Comparison of ENCODE assay signal across 1 cellular context in the genomic region with DNA sequence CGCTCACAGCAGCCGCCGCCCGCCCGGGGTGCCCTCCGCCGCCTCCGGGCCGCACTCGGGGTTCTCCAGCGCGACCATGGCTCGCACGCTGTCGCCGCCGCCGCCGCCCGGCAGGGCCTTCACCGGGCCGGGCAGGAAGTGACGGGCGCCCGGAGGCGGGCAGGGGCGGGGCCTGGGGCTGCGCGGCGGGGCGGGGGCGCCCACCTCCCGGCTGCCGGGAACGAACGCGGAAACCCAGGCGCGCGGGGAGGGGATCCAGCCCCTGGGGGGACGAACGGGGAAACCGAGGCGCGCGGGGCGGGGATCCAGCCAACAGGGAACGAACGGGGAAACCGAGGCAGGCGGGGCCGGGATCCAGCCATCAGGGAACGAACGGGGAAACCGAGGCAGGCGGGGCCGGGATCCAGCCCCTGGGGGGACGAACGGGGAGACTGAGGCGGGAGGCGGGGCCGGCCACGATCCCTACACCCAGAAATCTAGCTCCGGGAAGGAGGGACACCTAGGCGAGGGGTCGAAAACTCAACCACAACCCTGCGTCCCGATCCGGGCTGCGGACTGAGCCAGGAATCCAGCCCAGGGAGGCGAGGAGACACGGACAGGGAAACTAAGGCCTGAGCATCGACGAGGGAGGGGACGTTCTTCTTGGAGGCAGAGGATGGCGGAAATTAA.
TF ChIP-seq lines count a peak whose summit lies in the region.

A gene (minus strand): TSS at position 140 of the 669 bp plus-strand sequence. CDS start 62 bp downstream, at position 78.

TF ChIP-seq in HepG2, 621 proteins besides CTCF, POLR2A, EP300 and RAD21 (continued from another document and continues in another):
- TF ChIP-seq, protein P1, sequence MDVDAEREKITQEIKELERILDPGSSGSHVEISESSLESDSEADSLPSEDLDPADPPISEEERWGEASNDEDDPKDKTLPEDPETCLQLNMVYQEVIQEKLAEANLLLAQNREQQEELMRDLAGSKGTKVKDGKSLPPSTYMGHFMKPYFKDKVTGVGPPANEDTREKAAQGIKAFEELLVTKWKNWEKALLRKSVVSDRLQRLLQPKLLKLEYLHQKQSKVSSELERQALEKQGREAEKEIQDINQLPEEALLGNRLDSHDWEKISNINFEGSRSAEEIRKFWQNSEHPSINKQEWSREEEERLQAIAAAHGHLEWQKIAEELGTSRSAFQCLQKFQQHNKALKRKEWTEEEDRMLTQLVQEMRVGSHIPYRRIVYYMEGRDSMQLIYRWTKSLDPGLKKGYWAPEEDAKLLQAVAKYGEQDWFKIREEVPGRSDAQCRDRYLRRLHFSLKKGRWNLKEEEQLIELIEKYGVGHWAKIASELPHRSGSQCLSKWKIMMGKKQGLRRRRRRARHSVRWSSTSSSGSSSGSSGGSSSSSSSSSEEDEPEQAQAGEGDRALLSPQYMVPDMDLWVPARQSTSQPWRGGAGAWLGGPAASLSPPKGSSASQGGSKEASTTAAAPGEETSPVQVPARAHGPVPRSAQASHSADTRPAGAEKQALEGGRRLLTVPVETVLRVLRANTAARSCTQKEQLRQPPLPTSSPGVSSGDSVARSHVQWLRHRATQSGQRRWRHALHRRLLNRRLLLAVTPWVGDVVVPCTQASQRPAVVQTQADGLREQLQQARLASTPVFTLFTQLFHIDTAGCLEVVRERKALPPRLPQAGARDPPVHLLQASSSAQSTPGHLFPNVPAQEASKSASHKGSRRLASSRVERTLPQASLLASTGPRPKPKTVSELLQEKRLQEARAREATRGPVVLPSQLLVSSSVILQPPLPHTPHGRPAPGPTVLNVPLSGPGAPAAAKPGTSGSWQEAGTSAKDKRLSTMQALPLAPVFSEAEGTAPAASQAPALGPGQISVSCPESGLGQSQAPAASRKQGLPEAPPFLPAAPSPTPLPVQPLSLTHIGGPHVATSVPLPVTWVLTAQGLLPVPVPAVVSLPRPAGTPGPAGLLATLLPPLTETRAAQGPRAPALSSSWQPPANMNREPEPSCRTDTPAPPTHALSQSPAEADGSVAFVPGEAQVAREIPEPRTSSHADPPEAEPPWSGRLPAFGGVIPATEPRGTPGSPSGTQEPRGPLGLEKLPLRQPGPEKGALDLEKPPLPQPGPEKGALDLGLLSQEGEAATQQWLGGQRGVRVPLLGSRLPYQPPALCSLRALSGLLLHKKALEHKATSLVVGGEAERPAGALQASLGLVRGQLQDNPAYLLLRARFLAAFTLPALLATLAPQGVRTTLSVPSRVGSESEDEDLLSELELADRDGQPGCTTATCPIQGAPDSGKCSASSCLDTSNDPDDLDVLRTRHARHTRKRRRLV (CRISPR knock-in tag; IDR thresholded peaks at IDR 0.05): peak; percentile 34; the same call in 1 of the 2 replicates
- TF ChIP-seq ZFP36L2 (CRISPR knock-in tag; IDR thresholded peaks at IDR 0.05) (no peak), ZSCAN25 (CRISPR knock-in tag; IDR thresholded peaks at IDR 0.05) (0 out of 2 replicates have a peak, but pooled peaks have one; percentile 48), ZNF335 (CRISPR knock-in tag; IDR thresholded peaks at IDR 0.05) (no peak), MLLT10 (CRISPR knock-in tag; IDR thresholded peaks at IDR 0.05) (no peak), ZNF766 (CRISPR knock-in tag; IDR thresholded peaks at IDR 0.05; ENCODE audit: borderline replicate concordance) (no peak), ZNF605 (CRISPR knock-in tag; IDR thresholded peaks at IDR 0.05) (no peak), NFRKB (IDR thresholded peaks at IDR 0.05) (no peak), ZNF354B (CRISPR knock-in tag; IDR thresholded peaks at IDR 0.05) (no peak), PHF8 (CRISPR knock-in tag; IDR thresholded peaks at IDR 0.05) (peak; percentile 54), PRMT3 (CRISPR knock-in tag; IDR thresholded peaks at IDR 0.05; ENCODE audit: borderline replicate concordance, low read depth) (no peak), TGIF2 (CRISPR knock-in tag; IDR thresholded peaks at IDR 0.05) (no peak), ZNF30 (CRISPR knock-in tag; IDR thresholded peaks at IDR 0.05) (no peak), MTF2 (CRISPR knock-in tag; IDR thresholded peaks at IDR 0.05; ENCODE audit: borderline replicate concordance) (no peak), TSC22D2 (CRISPR knock-in tag; IDR thresholded peaks at IDR 0.05; ENCODE audit: borderline replicate concordance) (no peak), ATF7-NPFF (CRISPR knock-in tag; IDR thresholded peaks at IDR 0.05; ENCODE audit: low read depth) (0 out of 2 replicates have a peak, but pooled peaks have one; percentile 30), MAFG (CRISPR knock-in tag; IDR thresholded peaks at IDR 0.05) (no peak), NR1H2 (CRISPR knock-in tag; IDR thresholded peaks at IDR 0.05; ENCODE audit: borderline replicate concordance, low read depth) (no peak), ZEB1 (IDR thresholded peaks at IDR 0.05; ENCODE audit: insufficient replicate concordance, low read depth) (no peak), TOE1 (CRISPR knock-in tag; IDR thresholded peaks at IDR 0.05) (no peak), KLF6 (CRISPR knock-in tag; IDR thresholded peaks at IDR 0.05) (no peak), NAIF1 (CRISPR knock-in tag; IDR thresholded peaks at IDR 0.05; ENCODE audit: borderline replicate concordance) (no peak), ZNF563 (CRISPR knock-in tag; IDR thresholded peaks at IDR 0.05) (0 out of 2 replicates have a peak, but pooled peaks have one; percentile 47), HOXA7 (CRISPR knock-in tag; IDR thresholded peaks at IDR 0.05) (no peak), ZNF530 (CRISPR knock-in tag; IDR thresholded peaks at IDR 0.05; ENCODE audit: low read depth) (no peak), MTF1 (CRISPR knock-in tag; IDR thresholded peaks at IDR 0.05) (no peak), CC2D1A (CRISPR knock-in tag; IDR thresholded peaks at IDR 0.05) (no peak), ZBTB21 (CRISPR knock-in tag; IDR thresholded peaks at IDR 0.05) (no peak), YEATS4 (CRISPR knock-in tag; IDR thresholded peaks at IDR 0.05; ENCODE audit: borderline replicate concordance) (peak; percentile 58), ZFY (CRISPR knock-in tag; IDR thresholded peaks at IDR 0.05) (peak; percentile 74)
- TF ChIP-seq, protein P2, sequence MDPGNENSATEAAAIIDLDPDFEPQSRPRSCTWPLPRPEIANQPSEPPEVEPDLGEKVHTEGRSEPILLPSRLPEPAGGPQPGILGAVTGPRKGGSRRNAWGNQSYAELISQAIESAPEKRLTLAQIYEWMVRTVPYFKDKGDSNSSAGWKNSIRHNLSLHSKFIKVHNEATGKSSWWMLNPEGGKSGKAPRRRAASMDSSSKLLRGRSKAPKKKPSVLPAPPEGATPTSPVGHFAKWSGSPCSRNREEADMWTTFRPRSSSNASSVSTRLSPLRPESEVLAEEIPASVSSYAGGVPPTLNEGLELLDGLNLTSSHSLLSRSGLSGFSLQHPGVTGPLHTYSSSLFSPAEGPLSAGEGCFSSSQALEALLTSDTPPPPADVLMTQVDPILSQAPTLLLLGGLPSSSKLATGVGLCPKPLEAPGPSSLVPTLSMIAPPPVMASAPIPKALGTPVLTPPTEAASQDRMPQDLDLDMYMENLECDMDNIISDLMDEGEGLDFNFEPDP (CRISPR knock-in tag; conservative IDR thresholded peaks at IDR 0.05): no peak
- TF ChIP-seq, protein P3, sequence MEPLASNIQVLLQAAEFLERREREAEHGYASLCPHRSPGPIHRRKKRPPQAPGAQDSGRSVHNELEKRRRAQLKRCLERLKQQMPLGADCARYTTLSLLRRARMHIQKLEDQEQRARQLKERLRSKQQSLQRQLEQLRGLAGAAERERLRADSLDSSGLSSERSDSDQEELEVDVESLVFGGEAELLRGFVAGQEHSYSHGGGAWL (CRISPR knock-in tag; IDR thresholded peaks at IDR 0.05): peak; percentile 65
- TF ChIP-seq, protein P4, sequence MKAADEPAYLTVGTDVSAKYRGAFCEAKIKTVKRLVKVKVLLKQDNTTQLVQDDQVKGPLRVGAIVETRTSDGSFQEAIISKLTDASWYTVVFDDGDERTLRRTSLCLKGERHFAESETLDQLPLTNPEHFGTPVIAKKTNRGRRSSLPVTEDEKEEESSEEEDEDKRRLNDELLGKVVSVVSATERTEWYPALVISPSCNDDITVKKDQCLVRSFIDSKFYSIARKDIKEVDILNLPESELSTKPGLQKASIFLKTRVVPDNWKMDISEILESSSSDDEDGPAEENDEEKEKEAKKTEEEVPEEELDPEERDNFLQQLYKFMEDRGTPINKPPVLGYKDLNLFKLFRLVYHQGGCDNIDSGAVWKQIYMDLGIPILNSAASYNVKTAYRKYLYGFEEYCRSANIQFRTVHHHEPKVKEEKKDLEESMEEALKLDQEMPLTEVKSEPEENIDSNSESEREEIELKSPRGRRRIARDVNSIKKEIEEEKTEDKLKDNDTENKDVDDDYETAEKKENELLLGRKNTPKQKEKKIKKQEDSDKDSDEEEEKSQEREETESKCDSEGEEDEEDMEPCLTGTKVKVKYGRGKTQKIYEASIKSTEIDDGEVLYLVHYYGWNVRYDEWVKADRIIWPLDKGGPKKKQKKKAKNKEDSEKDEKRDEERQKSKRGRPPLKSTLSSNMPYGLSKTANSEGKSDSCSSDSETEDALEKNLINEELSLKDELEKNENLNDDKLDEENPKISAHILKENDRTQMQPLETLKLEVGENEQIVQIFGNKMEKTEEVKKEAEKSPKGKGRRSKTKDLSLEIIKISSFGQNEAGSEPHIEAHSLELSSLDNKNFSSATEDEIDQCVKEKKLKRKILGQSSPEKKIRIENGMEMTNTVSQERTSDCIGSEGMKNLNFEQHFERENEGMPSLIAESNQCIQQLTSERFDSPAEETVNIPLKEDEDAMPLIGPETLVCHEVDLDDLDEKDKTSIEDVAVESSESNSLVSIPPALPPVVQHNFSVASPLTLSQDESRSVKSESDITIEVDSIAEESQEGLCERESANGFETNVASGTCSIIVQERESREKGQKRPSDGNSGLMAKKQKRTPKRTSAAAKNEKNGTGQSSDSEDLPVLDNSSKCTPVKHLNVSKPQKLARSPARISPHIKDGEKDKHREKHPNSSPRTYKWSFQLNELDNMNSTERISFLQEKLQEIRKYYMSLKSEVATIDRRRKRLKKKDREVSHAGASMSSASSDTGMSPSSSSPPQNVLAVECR (CRISPR knock-in tag; IDR thresholded peaks at IDR 0.05; ENCODE audit: borderline replicate concordance): peak; percentile 51; the same call in 1 of the 2 replicates
- TF ChIP-seq, protein P5, sequence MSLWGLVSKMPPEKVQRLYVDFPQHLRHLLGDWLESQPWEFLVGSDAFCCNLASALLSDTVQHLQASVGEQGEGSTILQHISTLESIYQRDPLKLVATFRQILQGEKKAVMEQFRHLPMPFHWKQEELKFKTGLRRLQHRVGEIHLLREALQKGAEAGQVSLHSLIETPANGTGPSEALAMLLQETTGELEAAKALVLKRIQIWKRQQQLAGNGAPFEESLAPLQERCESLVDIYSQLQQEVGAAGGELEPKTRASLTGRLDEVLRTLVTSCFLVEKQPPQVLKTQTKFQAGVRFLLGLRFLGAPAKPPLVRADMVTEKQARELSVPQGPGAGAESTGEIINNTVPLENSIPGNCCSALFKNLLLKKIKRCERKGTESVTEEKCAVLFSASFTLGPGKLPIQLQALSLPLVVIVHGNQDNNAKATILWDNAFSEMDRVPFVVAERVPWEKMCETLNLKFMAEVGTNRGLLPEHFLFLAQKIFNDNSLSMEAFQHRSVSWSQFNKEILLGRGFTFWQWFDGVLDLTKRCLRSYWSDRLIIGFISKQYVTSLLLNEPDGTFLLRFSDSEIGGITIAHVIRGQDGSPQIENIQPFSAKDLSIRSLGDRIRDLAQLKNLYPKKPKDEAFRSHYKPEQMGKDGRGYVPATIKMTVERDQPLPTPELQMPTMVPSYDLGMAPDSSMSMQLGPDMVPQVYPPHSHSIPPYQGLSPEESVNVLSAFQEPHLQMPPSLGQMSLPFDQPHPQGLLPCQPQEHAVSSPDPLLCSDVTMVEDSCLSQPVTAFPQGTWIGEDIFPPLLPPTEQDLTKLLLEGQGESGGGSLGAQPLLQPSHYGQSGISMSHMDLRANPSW (CRISPR knock-in tag; IDR thresholded peaks at IDR 0.05; ENCODE audit: borderline replicate concordance): no peak
- TF ChIP-seq, protein P6, sequence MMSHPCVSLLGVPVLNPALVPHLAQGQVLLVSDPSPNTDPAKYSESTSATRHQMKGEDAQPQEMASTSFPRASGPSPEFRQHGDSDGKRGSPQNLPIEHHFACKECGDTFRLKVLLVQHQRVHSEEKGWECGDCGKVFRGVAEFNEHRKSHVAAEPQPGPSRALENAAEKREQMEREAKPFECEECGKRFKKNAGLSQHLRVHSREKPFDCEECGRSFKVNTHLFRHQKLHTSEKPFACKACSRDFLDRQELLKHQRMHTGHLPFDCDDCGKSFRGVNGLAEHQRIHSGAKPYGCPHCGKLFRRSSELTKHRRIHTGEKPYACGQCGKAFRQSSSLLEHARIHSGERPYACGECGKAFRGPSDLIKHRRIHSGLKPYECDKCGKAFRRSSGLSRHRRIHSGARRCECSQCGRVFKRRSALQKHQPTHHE (CRISPR knock-in tag; IDR thresholded peaks at IDR 0.05; ENCODE audit: borderline replicate concordance): 0 out of 2 replicates have a peak, but pooled peaks have one; percentile 36
- TF ChIP-seq, protein P7, sequence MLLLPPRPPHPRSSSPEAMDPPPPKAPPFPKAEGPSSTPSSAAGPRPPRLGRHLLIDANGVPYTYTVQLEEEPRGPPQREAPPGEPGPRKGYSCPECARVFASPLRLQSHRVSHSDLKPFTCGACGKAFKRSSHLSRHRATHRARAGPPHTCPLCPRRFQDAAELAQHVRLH (CRISPR knock-in tag; IDR thresholded peaks at IDR 0.05; ENCODE audit: borderline replicate concordance, low read depth): no peak
- TF ChIP-seq, protein P8, sequence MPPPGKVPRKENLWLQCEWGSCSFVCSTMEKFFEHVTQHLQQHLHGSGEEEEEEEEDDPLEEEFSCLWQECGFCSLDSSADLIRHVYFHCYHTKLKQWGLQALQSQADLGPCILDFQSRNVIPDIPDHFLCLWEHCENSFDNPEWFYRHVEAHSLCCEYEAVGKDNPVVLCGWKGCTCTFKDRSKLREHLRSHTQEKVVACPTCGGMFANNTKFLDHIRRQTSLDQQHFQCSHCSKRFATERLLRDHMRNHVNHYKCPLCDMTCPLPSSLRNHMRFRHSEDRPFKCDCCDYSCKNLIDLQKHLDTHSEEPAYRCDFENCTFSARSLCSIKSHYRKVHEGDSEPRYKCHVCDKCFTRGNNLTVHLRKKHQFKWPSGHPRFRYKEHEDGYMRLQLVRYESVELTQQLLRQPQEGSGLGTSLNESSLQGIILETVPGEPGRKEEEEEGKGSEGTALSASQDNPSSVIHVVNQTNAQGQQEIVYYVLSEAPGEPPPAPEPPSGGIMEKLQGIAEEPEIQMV (CRISPR knock-in tag; IDR thresholded peaks at IDR 0.05; ENCODE audit: low read depth): no peak
- TF ChIP-seq, protein P9, sequence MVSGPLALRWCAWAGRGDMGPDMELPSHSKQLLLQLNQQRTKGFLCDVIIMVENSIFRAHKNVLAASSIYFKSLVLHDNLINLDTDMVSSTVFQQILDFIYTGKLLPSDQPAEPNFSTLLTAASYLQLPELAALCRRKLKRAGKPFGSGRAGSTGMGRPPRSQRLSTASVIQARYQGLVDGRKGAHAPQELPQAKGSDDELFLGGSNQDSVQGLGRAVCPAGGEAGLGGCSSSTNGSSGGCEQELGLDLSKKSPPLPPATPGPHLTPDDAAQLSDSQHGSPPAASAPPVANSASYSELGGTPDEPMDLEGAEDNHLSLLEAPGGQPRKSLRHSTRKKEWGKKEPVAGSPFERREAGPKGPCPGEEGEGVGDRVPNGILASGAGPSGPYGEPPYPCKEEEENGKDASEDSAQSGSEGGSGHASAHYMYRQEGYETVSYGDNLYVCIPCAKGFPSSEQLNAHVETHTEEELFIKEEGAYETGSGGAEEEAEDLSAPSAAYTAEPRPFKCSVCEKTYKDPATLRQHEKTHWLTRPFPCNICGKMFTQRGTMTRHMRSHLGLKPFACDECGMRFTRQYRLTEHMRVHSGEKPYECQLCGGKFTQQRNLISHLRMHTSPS (CRISPR knock-in tag; IDR thresholded peaks at IDR 0.05; ENCODE audit: low read depth): no peak
